In genomic region chr1:154241703-154242352, GRCh38 we compare ENCODE assay signal across 21 cellular contexts. TPM values are rescaled to one million over a fixed set of nuclear protein-coding genes. Genes with fewer than 3 reads are reported as not detected.
DNase-seq lines count a peak whose midpoint lies in the region; ATAC-seq and TF ChIP-seq lines count a peak whose summit lies in the region.
"Had no signal": no experiment of that assay in that cellular context is flagged by ENCODE, and none has a peak within 500 bp of the region (broad histone marks: within the 10 kb centered on the region; RNA-seq: fewer than 3 reads in every experiment).

No MANE protein-coding gene starts in this region.

- CTCF ChIA-PET in activated naive CD4-positive, alpha-beta T cell treated with anti-CD3 and anti-CD28 coated beads for 36 hours (lab: Charles Lee): no interaction called here
- CTCF ChIA-PET in activated CD8-positive, alpha-beta T cell treated with anti-CD3 and anti-CD28 coated beads, Interleukin-2, amount 10 ng/mL, durations not matched to agents 7 days and 5 days (lab: Charles Lee): no interaction called here

- no peaks in the 10 kb centered on the region for H3K27me3 Mint-ChIP-seq in activated naive CD4-positive, alpha-beta T cell treated with anti-CD3 and anti-CD28 coated beads for 36 hours (ENCODE audit: low read depth)
- no peaks in the 10 kb centered on the region for H3K27me3 Mint-ChIP-seq in activated CD8-positive, alpha-beta T cell treated with anti-CD3 and anti-CD28 coated beads, Interleukin-2, amount 10 ng/mL, durations not matched to agents 7 days and 5 days (ENCODE audit: low read depth)
- no peaks in the 10 kb centered on the region for H3K27me3 Mint-ChIP-seq in nephron progenitor cell (ENCODE audit: low read depth, poor library complexity)
- H3K27me3 Mint-ChIP-seq: memory B cell, type B pancreatic cell had no signal

- TF ChIP-seq CTCF in nephron progenitor cell (IDR thresholded peaks at IDR 0.05): no peak

- peak overlapping the region; percentile 82 for H3K27ac Mint-ChIP-seq in activated naive CD4-positive, alpha-beta T cell treated with anti-CD3 and anti-CD28 coated beads for 36 hours
- H3K27ac Mint-ChIP-seq in activated CD8-positive, alpha-beta T cell treated with anti-CD3 and anti-CD28 coated beads, Interleukin-2, amount 10 ng/mL, durations not matched to agents 7 days and 5 days: peak overlapping the region; percentile 10
- peak overlapping the region; percentile 30 for H3K27ac Mint-ChIP-seq in nephron progenitor cell
- H3K27ac Mint-ChIP-seq: memory B cell, type B pancreatic cell had no signal

- ATAC-seq in activated CD8-positive, alpha-beta T cell treated with anti-CD3 and anti-CD28 coated beads, Interleukin-2, amount 10 ng/mL, durations not matched to agents 7 days and 5 days: no peak
- ATAC-seq: gastroesophageal sphincter, natural killer cell, pancreas, sciatic nerve had no signal

- POLR2A ChIA-PET in activated CD8-positive, alpha-beta T cell treated with anti-CD3 and anti-CD28 coated beads, Interleukin-2, amount 10 ng/mL, durations not matched to agents 7 days and 5 days (lab: Charles Lee): no interaction called here

- peaks cover 65% of the 10 kb centered on the region for H3K36me3 Mint-ChIP-seq in activated naive CD4-positive, alpha-beta T cell treated with anti-CD3 and anti-CD28 coated beads for 36 hours (ENCODE audit: low read depth)
- H3K36me3 Mint-ChIP-seq in activated CD8-positive, alpha-beta T cell treated with anti-CD3 and anti-CD28 coated beads, Interleukin-2, amount 10 ng/mL, durations not matched to agents 7 days and 5 days (ENCODE audit: low read depth): peaks cover 77% of the 10 kb centered on the region
- peaks cover 82% of the 10 kb centered on the region for H3K36me3 Mint-ChIP-seq in nephron progenitor cell (ENCODE audit: low read depth)

- DNase-seq in activated naive CD4-positive, alpha-beta T cell treated with anti-CD3 and anti-CD28 coated beads for 36 hours: no peak
- DNase-seq in activated naive CD4-positive, alpha-beta T cell (lab: John Stamatoyannopoulos, UW): no peak
- DNase-seq in NCI-H1105 treated with DMSO at 0.1 percent for 48 hours (lab: John Stamatoyannopoulos, UW) (peak; percentile 23), nephron progenitor cell (no peak), SIG-M5 treated with dmso at 0.1 percent for 504 hours (lab: John Stamatoyannopoulos, UW; ENCODE audit: unreplicated experiment) (no peak)
- DNase-seq in activated CD8-positive, alpha-beta T cell treated with anti-CD3 and anti-CD28 coated beads, Interleukin-2, amount 10 ng/mL, durations not matched to agents 7 days and 5 days: no peak
- no peak for DNase-seq in activated effector memory CD4-positive, alpha-beta T cell treated with Interleukin-2 at 50 U/mL for 16 hours
- DNase-seq: activated T-cell treated with anti-CD3 and anti-CD28 coated beads, Interleukin-2, amount 50 U/mL, for 1 hour; central memory CD4-positive, alpha-beta T cell; GOT3; Kasumi-1; kidney glomerular epithelial cell; natural killer cell; NCI-H1092; NCI-H2107; pancreas had no signal

- H3K4me1 Mint-ChIP-seq in activated naive CD4-positive, alpha-beta T cell treated with anti-CD3 and anti-CD28 coated beads for 36 hours (ENCODE audit: low read depth): peaks cover 37% of the 10 kb centered on the region
- peaks cover 10% of the 10 kb centered on the region for H3K4me1 Mint-ChIP-seq in activated CD8-positive, alpha-beta T cell treated with anti-CD3 and anti-CD28 coated beads, Interleukin-2, amount 10 ng/mL, durations not matched to agents 7 days and 5 days (ENCODE audit: low read depth)
- no peaks in the 10 kb centered on the region for H3K4me1 Mint-ChIP-seq in nephron progenitor cell

- no peak overlapping the region for H3K4me3 Mint-ChIP-seq in activated naive CD4-positive, alpha-beta T cell treated with anti-CD3 and anti-CD28 coated beads for 36 hours
- H3K4me3 Mint-ChIP-seq in activated CD8-positive, alpha-beta T cell treated with anti-CD3 and anti-CD28 coated beads, Interleukin-2, amount 10 ng/mL, durations not matched to agents 7 days and 5 days: no peak overlapping the region
- H3K4me3 Mint-ChIP-seq in nephron progenitor cell: no peak overlapping the region
- H3K4me3 Mint-ChIP-seq: memory B cell, natural killer cell, type B pancreatic cell had no signal

- H3K9me3 Mint-ChIP-seq in activated naive CD4-positive, alpha-beta T cell treated with anti-CD3 and anti-CD28 coated beads for 36 hours: no peaks in the 10 kb centered on the region
- H3K9me3 Mint-ChIP-seq in activated CD8-positive, alpha-beta T cell treated with anti-CD3 and anti-CD28 coated beads, Interleukin-2, amount 10 ng/mL, durations not matched to agents 7 days and 5 days (ENCODE audit: insufficient read depth): no peaks in the 10 kb centered on the region
- no peaks in the 10 kb centered on the region for H3K9me3 Mint-ChIP-seq in nephron progenitor cell
- H3K9me3 Mint-ChIP-seq: memory B cell, natural killer cell, type B pancreatic cell had no signal

- intact Hi-C loops in activated naive CD4-positive, alpha-beta T cell treated with anti-CD3 and anti-CD28 coated beads for 36 hours (cut with micrococcal nuclease): no loop called here

RNA-seq across cellular contexts. Expression of gene UBAP2L, which starts 21.1 kb away (rescaled TPM):
- 100 to 1,000 TPM; 154 to 164 TPM for total RNA-seq in activated naive CD4-positive, alpha-beta T cell treated with anti-CD3 and anti-CD28 coated beads for 36 hours
- 100 to 1,000 TPM; 176 to 179 TPM for total RNA-seq in activated CD8-positive, alpha-beta T cell treated with anti-CD3 and anti-CD28 coated beads, Interleukin-2, amount 10 ng/mL, durations not matched to agents 7 days and 5 days

RNA-seq across cellular contexts. Expression of gene HAX1, which starts 30.6 kb away (rescaled TPM):
- 100 to 1,000 TPM; 204 to 219 TPM for total RNA-seq in activated naive CD4-positive, alpha-beta T cell treated with anti-CD3 and anti-CD28 coated beads for 36 hours
- 100 to 1,000 TPM; 110 to 119 TPM for total RNA-seq in activated CD8-positive, alpha-beta T cell treated with anti-CD3 and anti-CD28 coated beads, Interleukin-2, amount 10 ng/mL, durations not matched to agents 7 days and 5 days

RNA-seq across cellular contexts. Expression of gene CFAP141, which starts 35.7 kb away (rescaled TPM):
- not detected for total RNA-seq in activated naive CD4-positive, alpha-beta T cell treated with anti-CD3 and anti-CD28 coated beads for 36 hours
- total RNA-seq in activated CD8-positive, alpha-beta T cell treated with anti-CD3 and anti-CD28 coated beads, Interleukin-2, amount 10 ng/mL, durations not matched to agents 7 days and 5 days: not detected
- total RNA-seq: esophagus muscularis mucosa, gastroesophageal sphincter, pancreas, sciatic nerve had no signal

RNA-seq across cellular contexts. Expression of gene TPM3, which starts 49.9 kb away (rescaled TPM):
- total RNA-seq in activated naive CD4-positive, alpha-beta T cell treated with anti-CD3 and anti-CD28 coated beads for 36 hours: 100 to 1,000 TPM; 587 to 611 TPM
- 100 to 1,000 TPM; 856 to 880 TPM for total RNA-seq in activated CD8-positive, alpha-beta T cell treated with anti-CD3 and anti-CD28 coated beads, Interleukin-2, amount 10 ng/mL, durations not matched to agents 7 days and 5 days

Comparison
In these comparisons a context has a peak if more than half of its experiments do, and no peak if none do; other contexts are left out.
1. H3K27ac Mint-ChIP-seq: peak in every context shown above with its lines; median percentile 82 in activated naive CD4-positive, alpha-beta T cell treated with anti-CD3 and anti-CD28 coated beads for 36 hours; 30 in nephron progenitor cell; 10 in activated CD8-positive, alpha-beta T cell treated with anti-CD3 and anti-CD28 coated beads, Interleukin-2, amount 10 ng/mL, durations not matched to agents 7 days and 5 days.